In genomic region chr18:28801876-28802275, GRCh38 we compare ENCODE assay signal across 26 cellular contexts.
DNase-seq lines count a peak whose midpoint lies in the region; ATAC-seq and TF ChIP-seq lines count a peak whose summit lies in the region.
"Had no signal": no experiment of that assay in that cellular context is flagged by ENCODE, and none has a peak within 500 bp of the region (broad histone marks: within the 10 kb centered on the region; RNA-seq: fewer than 3 reads in every experiment).

No MANE protein-coding gene starts in this region.

- H3K27ac ChIP-seq in RWPE2 (ENCODE audit: poor library complexity, severe bottlenecking): peak overlapping the region; percentile 84
- H3K27ac ChIP-seq: BLaER1 treated with 17β-estradiol and CSF1 and Interleukin-3, amounts not matched to agents 10 nM and 100 nM; PC-9 had no signal

- peaks cover 18% of the 10 kb centered on the region for H3K4me1 ChIP-seq in RWPE2 (ENCODE audit: insufficient read depth, poor library complexity, severe bottlenecking)

- H3K27me3 Mint-ChIP-seq in HFFc6 (ENCODE audit: insufficient read depth): no peaks in the 10 kb centered on the region
- no peaks in the 10 kb centered on the region for H3K27me3 Mint-ChIP-seq in T-helper 2 cell treated with Interferon-gamma antibody and Interleukin-4, amounts not matched to agents 5 μg/mL and 100 μg/mL, for 36 hours (ENCODE audit: low read depth)
- H3K27me3 Mint-ChIP-seq: CD4-positive, alpha-beta T cell had no signal

- H3K36me3 Mint-ChIP-seq in HFFc6 (ENCODE audit: low read depth): peaks cover 12% of the 10 kb centered on the region; the same call in 1 of the 2 replicates
- no peaks in the 10 kb centered on the region for H3K36me3 Mint-ChIP-seq in T-helper 2 cell treated with Interferon-gamma antibody and Interleukin-4, amounts not matched to agents 5 μg/mL and 100 μg/mL, for 36 hours (ENCODE audit: low read depth)

- peak; percentile 48 for DNase-seq in A172 (ENCODE audit: low spot score)
- DNase-seq in HFFc6: no peak
- no peak for DNase-seq in RWPE2 (ENCODE audit: low spot score)
- peak; percentile 32 for DNase-seq in dermis blood vessel endothelial cell
- no peak for DNase-seq in T-helper 2 cell treated with Interferon-gamma antibody and Interleukin-4, amounts not matched to agents 5 μg/mL and 100 μg/mL, for 36 hours (ENCODE audit: low spot score)
- DNase-seq in inferior parietal cortex (ENCODE audit: extremely low spot score): no peak
- DNase-seq in NCI-H2171 (lab: John Stamatoyannopoulos, UW): no peak
- no peak for DNase-seq in HUDEP-2 (lab: John Stamatoyannopoulos, UW; ENCODE audit: unreplicated experiment in 76 of 76)
- DNase-seq: 8988T; AML-193; CD4-positive, alpha-beta T cell; GDM1; H9; NCI-H1092; NCI-H1436; NCI-H187; NCI-H2081 treated with DMSO at 0.1 percent for 48 hours; NCI-H446; NCI-H524 treated with DMSO at 0.1 percent for 48 hours; NCI-H774; PC-9; RPMI8226; SHP77 had no signal

- no peaks in the 10 kb centered on the region for H3K27me3 ChIP-seq in RWPE2 (ENCODE audit: insufficient read depth, poor library complexity, severe bottlenecking)
- H3K27me3 ChIP-seq: BLaER1 treated with 17β-estradiol and CSF1 and Interleukin-3, amounts not matched to agents 10 nM and 100 nM had no signal

- H3K4me1 Mint-ChIP-seq in HFFc6 (ENCODE audit: low read depth): peaks cover 66% of the 10 kb centered on the region
- H3K4me1 Mint-ChIP-seq in T-helper 2 cell treated with Interferon-gamma antibody and Interleukin-4, amounts not matched to agents 5 μg/mL and 100 μg/mL, for 36 hours (ENCODE audit: low read depth): no peaks in the 10 kb centered on the region

- no peaks in the 10 kb centered on the region for H3K36me3 ChIP-seq in RWPE2 (ENCODE audit: low read depth)
- H3K36me3 ChIP-seq: BLaER1 treated with 17β-estradiol and CSF1 and Interleukin-3, amounts not matched to agents 10 nM and 100 nM had no signal

- H3K4me3 ChIP-seq in RWPE2 (ENCODE audit: severe bottlenecking): no peak overlapping the region
- H3K4me3 ChIP-seq: BLaER1 treated with 17β-estradiol and CSF1 and Interleukin-3, amounts not matched to agents 10 nM and 100 nM; GM12878; GM23338; PC-9 had no signal

- no peaks in the 10 kb centered on the region for H3K9me3 ChIP-seq in RWPE2 (ENCODE audit: severe bottlenecking)
- H3K9me3 ChIP-seq: BLaER1 treated with 17β-estradiol and CSF1 and Interleukin-3, amounts not matched to agents 10 nM and 100 nM had no signal

- no peaks in the 10 kb centered on the region for H3K9me3 Mint-ChIP-seq in HFFc6
- peaks cover 25% of the 10 kb centered on the region for H3K9me3 Mint-ChIP-seq in T-helper 2 cell treated with Interferon-gamma antibody and Interleukin-4, amounts not matched to agents 5 μg/mL and 100 μg/mL, for 36 hours
- H3K9me3 Mint-ChIP-seq: GM23338, H9 had no signal

- TF ChIP-seq CTCF in HFFc6 (IDR thresholded peaks at IDR 0.05) (no peak), RWPE2 (IDR thresholded peaks at IDR 0.05; ENCODE audit: poor library complexity, severe bottlenecking) (no peak)

- H3K4me3 Mint-ChIP-seq in HFFc6: peak overlapping the region; percentile 63
- no peak overlapping the region for H3K4me3 Mint-ChIP-seq in T-helper 2 cell treated with Interferon-gamma antibody and Interleukin-4, amounts not matched to agents 5 μg/mL and 100 μg/mL, for 36 hours
- H3K4me3 Mint-ChIP-seq: CD4-positive, alpha-beta T cell; GM23338; H9 had no signal

- ATAC-seq in RWPE2 (ENCODE audit: low read depth): no peak
- ATAC-seq: GM12878, GM23338 had no signal

- H3K27ac Mint-ChIP-seq in HFFc6: peak overlapping the region; percentile 70
- H3K27ac Mint-ChIP-seq in T-helper 2 cell treated with Interferon-gamma antibody and Interleukin-4, amounts not matched to agents 5 μg/mL and 100 μg/mL, for 36 hours: no peak overlapping the region
- H3K27ac Mint-ChIP-seq: CD4-positive, alpha-beta T cell; GM23338; H9 had no signal

Comparison
In these comparisons a context has a peak if more than half of its experiments do, and no peak if none do; other contexts are left out.
1. DNase-seq: peak in A172 (single experiment) and dermis blood vessel endothelial cell (single experiment); none in HFFc6 (single experiment), RWPE2 (single experiment), T-helper 2 cell treated with Interferon-gamma antibody and Interleukin-4, amounts not matched to agents 5 μg/mL and 100 μg/mL, for 36 hours (single experiment), inferior parietal cortex (single experiment), NCI-H2171 (single experiment) and HUDEP-2 (0 of 76).